In genomic region chr1:228212966-228213844, GRCh38 we compare ENCODE assay signal across 8 cellular contexts. TPM values are rescaled to one million over a fixed set of nuclear protein-coding genes. Genes with fewer than 3 reads are reported as not detected.
DNase-seq lines count a peak whose midpoint lies in the region; TF ChIP-seq lines count a peak whose summit lies in the region.

No MANE protein-coding gene starts in this region.

- peak; percentile 82 for DNase-seq in EH (ENCODE audit: low read depth)
- DNase-seq in H7 = peak; percentile 100
- peak; percentile 82 for DNase-seq in LoVo (ENCODE audit: low spot score)
- DNase-seq in SJCRH30 = no peak
- peak; percentile 91 for DNase-seq in activated naive CD4-positive, alpha-beta T cell treated with Interleukin-2 at 50 U/mL for 16 hours
- DNase-seq in glutamatergic neuron = peak; percentile 91
- DNase-seq in ovary = peak; percentile 77 to 85 (median 80)

- H3K36me3 ChIP-seq in H7 (replicated peaks; ENCODE audit: control insufficient read depth, insufficient read depth, low read length) (peaks cover 5% of the 10 kb centered on the region), SJCRH30 (no peaks in the 10 kb centered on the region), ovary (no peaks in the 10 kb centered on the region), thymus (ENCODE audit: control insufficient read depth, insufficient read depth) (peaks cover 29% of the 10 kb centered on the region)

- H3K36me3 Mint-ChIP-seq in glutamatergic neuron (ENCODE audit: unreplicated experiment) = no peaks in the 10 kb centered on the region

- H3K27ac Mint-ChIP-seq in glutamatergic neuron (ENCODE audit: unreplicated experiment) = no peak overlapping the region

- H3K27me3 Mint-ChIP-seq in glutamatergic neuron (ENCODE audit: unreplicated experiment) = peaks cover 5% of the 10 kb centered on the region

- no peaks in the 10 kb centered on the region for H3K4me1 Mint-ChIP-seq in glutamatergic neuron (ENCODE audit: low read depth, unreplicated experiment)

- H3K4me1 ChIP-seq in SJCRH30 = peaks cover 30% of the 10 kb centered on the region
- peaks cover 3% of the 10 kb centered on the region for H3K4me1 ChIP-seq in ovary (ENCODE audit: insufficient read depth)
- H3K4me1 ChIP-seq in thymus (ENCODE audit: control insufficient read depth, insufficient read depth, low read length) = peaks cover 9% of the 10 kb centered on the region

- WGBS in ovary, 3 donors = 0 to 1% (median 1%) methylated on average over 34 to 67 of the region's 67 CpGs
- 1% methylated on average over 67 of the region's 67 CpGs for WGBS in thymus

- intact Hi-C loops in ovary (cut with DNase I) = loop anchor here in 1 of 4 donors (10.0 kb wide), 1 partner anchor 242 kb away; a partner anchor contains a TSS

- H3K4me3 ChIP-seq in H7 (ENCODE audit: insufficient read depth, low read depth, low read length) (peak overlapping the region; percentile 79), SJCRH30 (0 out of 2 replicates have a peak overlapping the region, but pooled peaks have one; percentile 28), ovary (peak overlapping the region; percentile 45), thymus (ENCODE audit: low read length) (peak overlapping the region; percentile 75)

- H3K27ac ChIP-seq in SJCRH30 (no peak overlapping the region), ovary (no peak overlapping the region), thymus (ENCODE audit: low read depth) (peak overlapping the region; percentile 80)

- H3K4me3 Mint-ChIP-seq in glutamatergic neuron (ENCODE audit: unreplicated experiment) = peak overlapping the region; percentile 79

- H3K27me3 ChIP-seq in H7 (ENCODE audit: control insufficient read depth, insufficient read depth, low read length) = peaks cover 21% of the 10 kb centered on the region
- H3K27me3 ChIP-seq in SJCRH30 = no peaks in the 10 kb centered on the region
- no peaks in the 10 kb centered on the region for H3K27me3 ChIP-seq in ovary
- H3K27me3 ChIP-seq in thymus (ENCODE audit: control insufficient read depth, insufficient read depth) = no peaks in the 10 kb centered on the region

- TF ChIP-seq CTCF in glutamatergic neuron (IDR thresholded peaks at IDR 0.05; ENCODE audit: partially characterized antibody, unreplicated experiment) (no peak), ovary (IDR thresholded peaks at IDR 0.05) (peak; percentile 31 to 61 (median 56))

- no peak for TF ChIP-seq POLR2A in ovary (IDR thresholded peaks at IDR 0.05)

- H3K9me3 ChIP-seq in SJCRH30 (replicated peaks) (no peaks in the 10 kb centered on the region), ovary (no peaks in the 10 kb centered on the region), thymus (ENCODE audit: control insufficient read depth) (no peaks in the 10 kb centered on the region)

- H3K9me3 Mint-ChIP-seq in glutamatergic neuron (ENCODE audit: unreplicated experiment) = peaks cover 1% of the 10 kb centered on the region

- TF ChIP-seq EP300 in ovary (IDR thresholded peaks at IDR 0.05) = no peak

RNA-seq across cellular contexts. Expression of gene OBSCN, which starts 5.4 kb away (rescaled TPM):
- total RNA-seq in H7 (2014; rRNA removed; shearing (Covaris generic)) = 18.9 and 25.2 TPM in 2 replicates
- total RNA-seq in SJCRH30 (2014; rRNA removed; shearing (Covaris generic)) = 7.3 and 8.3 TPM in 2 replicates
- total RNA-seq in glutamatergic neuron (ENCODE audit: unreplicated experiment) (25.7 TPM), ovary (10 to 100 TPM; 21.7 to 37.1 (median 29.9) TPM)
- polyA plus RNA-seq in ovary (10 to 100 TPM in 1 of 2 donors, 1 to 10 TPM in 1; 3.5 to 11.9 TPM), thymus (75.9 TPM)

RNA-seq across cellular contexts. Expression of gene IBA57, which starts 47.6 kb away (rescaled TPM):
- 21.2 and 23.3 TPM in 2 replicates for total RNA-seq in H7 (2014; rRNA removed; shearing (Covaris generic))
- total RNA-seq in SJCRH30 (2014; rRNA removed; shearing (Covaris generic)) = 4.4 and 5.6 TPM in 2 replicates
- total RNA-seq in glutamatergic neuron (ENCODE audit: unreplicated experiment) = 7.7 TPM
- 10 to 100 TPM in 4 of 7 donors, 1 to 10 TPM in 3; 3.7 to 14.5 (median 11.1) TPM for total RNA-seq in ovary
- polyA plus RNA-seq in ovary = 1 to 10 TPM; 2.8 to 5.8 TPM
- 1.7 TPM for polyA plus RNA-seq in thymus

Comparison
In these comparisons a context has a peak if more than half of its experiments do, and no peak if none do; other contexts are left out.
1. DNase-seq: peak in EH (single experiment), H7 (single experiment), LoVo (single experiment), activated naive CD4-positive, alpha-beta T cell treated with Interleukin-2 at 50 U/mL for 16 hours (single experiment), glutamatergic neuron (single experiment) and ovary (5 of 5); none in SJCRH30 (0 of 2).
2. H3K4me3 ChIP-seq: peak in every context shown above with its lines; median percentile 79 in H7; 75 in thymus; 45 in ovary; 28 in SJCRH30.